ENCODE assay signal across 30 cellular contexts in genomic region chr2:15119722-15120175, GRCh38.
A peak's percentile ranks its signal among the peaks of the same experiment; 100 is the strongest.
DNase-seq lines count a peak whose midpoint lies in the region; ATAC-seq and TF ChIP-seq lines count a peak whose summit lies in the region.
"Had no signal": no experiment of that assay in that cellular context is flagged by ENCODE, and none has a peak within 500 bp of the region (broad histone marks: within the 10 kb centered on the region; RNA-seq: fewer than 3 reads in every experiment).

No MANE protein-coding gene starts in this region.

- peak; percentile 39 for DNase-seq in NB4 (ENCODE audit: low read depth)
- DNase-seq in WTC11 (ENCODE audit: low spot score): peak; percentile 52
- peak; percentile 55 for DNase-seq in iPS-NIHi7 (ENCODE audit: extremely low spot score)
- no peak for DNase-seq in AG20443 (ENCODE audit: low spot score)
- no peak for DNase-seq in activated CD4-positive, alpha-beta T cell treated with anti-CD3 and anti-CD28 coated beads, Interleukin-2, amount 10 ng/mL, durations not matched to agents 24 days and 14 days
- no peak for DNase-seq in aorta
- DNase-seq: activated CD4-positive, alpha-beta T cell treated with anti-CD3 and anti-CD28 coated beads for 36 hours; activated effector memory CD4-positive, alpha-beta T cell treated with Interleukin-2 at 50 U/mL for 16 hours; activated T-cell treated with anti-CD3 and anti-CD28 coated beads for 4 hours; central memory CD4-positive, alpha-beta T cell; DND-41; esophagus squamous epithelium; foreskin melanocyte; heart right ventricle; HFFc6; left lung; mesenchymal stem cell; NCI-H1105 treated with DMSO at 0.1 percent for 48 hours; NCI-H774; nucleus accumbens; OCI-M1; SK-N-SH; stimulated activated naive CD8-positive, alpha-beta T cell treated with anti-CD3 and anti-CD28 coated beads, Interleukin-15, Interleukin-2, amounts not matched to agents 100 U/mL and 50 U/mL, for 24 hours; T-helper 17 cell; uterus had no signal

- ATAC-seq in WTC11: peak; percentile 92
- no peak for ATAC-seq in aorta (ENCODE audit: low FRiP score)
- ATAC-seq: activated CD4-positive, alpha-beta T cell treated with anti-CD3 and anti-CD28 coated beads for 36 hours; heart right ventricle; left lung; stimulated activated naive CD8-positive, alpha-beta T cell treated with anti-CD3 and anti-CD28 coated beads, Interleukin-15, Interleukin-2, amounts not matched to agents 100 U/mL and 50 U/mL, for 24 hours; T-helper 17 cell had no signal

- no peak for TF ChIP-seq POLR2A in NB4 (IDR thresholded peaks at IDR 0.05; ENCODE audit: extremely low read depth, insufficient read length)

- no peak overlapping the region for H3K4me3 Mint-ChIP-seq in WTC11
- no peak overlapping the region for H3K4me3 Mint-ChIP-seq in activated CD4-positive, alpha-beta T cell treated with anti-CD3 and anti-CD28 coated beads, Interleukin-2, amount 10 ng/mL, durations not matched to agents 24 days and 14 days
- H3K4me3 Mint-ChIP-seq: activated CD4-positive, alpha-beta T cell treated with anti-CD3 and anti-CD28 coated beads for 36 hours; activated naive CD8-positive, alpha-beta T cell; dendritic cell treated with granulocyte-macrophage colony-stimulating factor and Interleukin-4, amounts not matched to agents 40 ng/mL and 50 ng/mL, for 4 days; HFFc6; T-helper 17 cell had no signal

- H3K9me3 ChIP-seq in HUES48 (ENCODE audit: control insufficient read depth, insufficient read depth, low read length) (0 out of 2 replicates have a peak, but pooled peaks cover 2% of the 10 kb centered on the region), aorta (ENCODE audit: control insufficient read depth, low read length) (peaks cover 1% of the 10 kb centered on the region)
- H3K9me3 ChIP-seq: ascending aorta, esophagus squamous epithelium, SK-N-SH, thoracic aorta, uterus had no signal

- 77 to 79% methylated on average over 4 of the region's 4 CpGs for WGBS in aorta, 2 donors

- H3K27ac ChIP-seq in HUES48 (ENCODE audit: low read depth, low read length) (peak overlapping the region; percentile 48), aorta (ENCODE audit: low read depth in 1 of 2, low read length in 2 of 2) (no peak overlapping the region)
- H3K27ac ChIP-seq: ascending aorta, esophagus squamous epithelium, heart right ventricle, left lung, thoracic aorta, uterus had no signal

- no peak overlapping the region for H3K9ac ChIP-seq in HUES48 (ENCODE audit: low read depth, low read length)
- H3K9ac ChIP-seq: SK-N-SH had no signal

- H3K4me1 ChIP-seq in HUES48 (ENCODE audit: control insufficient read depth, insufficient read depth, low read length) (peaks cover 16% of the 10 kb centered on the region), aorta (ENCODE audit: control insufficient read depth in 1 of 2, insufficient read depth in 2 of 2, low read length in 2 of 2) (no peaks in the 10 kb centered on the region)
- H3K4me1 ChIP-seq: ascending aorta, esophagus squamous epithelium, heart right ventricle, left lung, uterus had no signal

- peaks cover 18% of the 10 kb centered on the region for H3K36me3 Mint-ChIP-seq in WTC11
- H3K36me3 Mint-ChIP-seq in activated CD4-positive, alpha-beta T cell treated with anti-CD3 and anti-CD28 coated beads, Interleukin-2, amount 10 ng/mL, durations not matched to agents 24 days and 14 days (ENCODE audit: low read depth): no peaks in the 10 kb centered on the region
- H3K36me3 Mint-ChIP-seq: activated naive CD8-positive, alpha-beta T cell had no signal

- H3K4me1 Mint-ChIP-seq in WTC11: peaks cover 31% of the 10 kb centered on the region
- H3K4me1 Mint-ChIP-seq in activated CD4-positive, alpha-beta T cell treated with anti-CD3 and anti-CD28 coated beads, Interleukin-2, amount 10 ng/mL, durations not matched to agents 24 days and 14 days: peaks cover 2% of the 10 kb centered on the region
- H3K4me1 Mint-ChIP-seq: T-helper 17 cell had no signal

- H3K4me3 ChIP-seq in HUES48 (ENCODE audit: low read depth, low read length) (no peak overlapping the region), NB4 (ENCODE audit: low read depth, low read length) (no peak overlapping the region), aorta (ENCODE audit: low read length in 2 of 2) (no peak overlapping the region)
- H3K4me3 ChIP-seq: ascending aorta, esophagus squamous epithelium, heart right ventricle, left lung, thoracic aorta, uterus had no signal

- intact Hi-C loops in activated CD4-positive, alpha-beta T cell treated with anti-CD3 and anti-CD28 coated beads, Interleukin-2, amount 10 ng/mL, durations not matched to agents 24 days and 14 days (cut with micrococcal nuclease): no loop called here
- intact Hi-C loops in aorta (cut with DNase I): no loop called here

- no peak for TF ChIP-seq CTCF in NB4 (IDR thresholded peaks at IDR 0.05; ENCODE audit: low read depth, low read length)
- no peak for TF ChIP-seq CTCF in WTC11 (IDR thresholded peaks at IDR 0.05)

- H3K27ac Mint-ChIP-seq in WTC11: peak overlapping the region; percentile 93
- no peak overlapping the region for H3K27ac Mint-ChIP-seq in activated CD4-positive, alpha-beta T cell treated with anti-CD3 and anti-CD28 coated beads, Interleukin-2, amount 10 ng/mL, durations not matched to agents 24 days and 14 days
- H3K27ac Mint-ChIP-seq: activated CD4-positive, alpha-beta T cell treated with anti-CD3 and anti-CD28 coated beads for 36 hours; activated naive CD8-positive, alpha-beta T cell; dendritic cell treated with granulocyte-macrophage colony-stimulating factor and Interleukin-4, amounts not matched to agents 40 ng/mL and 50 ng/mL, for 4 days; HFFc6; T-helper 17 cell had no signal

- H3K9me3 Mint-ChIP-seq in WTC11: peaks cover 25% of the 10 kb centered on the region
- H3K9me3 Mint-ChIP-seq in activated CD4-positive, alpha-beta T cell treated with anti-CD3 and anti-CD28 coated beads, Interleukin-2, amount 10 ng/mL, durations not matched to agents 24 days and 14 days: peaks cover 3% of the 10 kb centered on the region
- H3K9me3 Mint-ChIP-seq: HFFc6 had no signal

- no peaks in the 10 kb centered on the region for H3K27me3 ChIP-seq in HUES48 (ENCODE audit: control insufficient read depth, insufficient read depth, low read length)
- H3K27me3 ChIP-seq in aorta (ENCODE audit: control insufficient read depth in 1 of 2, insufficient read depth in 2 of 2, low read length in 1 of 2): no peaks in the 10 kb centered on the region
- H3K27me3 ChIP-seq: ascending aorta, esophagus squamous epithelium, heart right ventricle, left lung, uterus had no signal

- POLR2A ChIA-PET in WTC11 (lab: Charles Lee): no interaction called here

- no peaks in the 10 kb centered on the region for H3K36me3 ChIP-seq in HUES48 (ENCODE audit: control insufficient read depth, insufficient read depth, low read length)
- no peaks in the 10 kb centered on the region for H3K36me3 ChIP-seq in aorta (ENCODE audit: control insufficient read depth in 1 of 2, insufficient read depth in 2 of 2, low read length in 1 of 2)
- H3K36me3 ChIP-seq: ascending aorta, esophagus squamous epithelium, heart right ventricle, left lung, thoracic aorta, uterus had no signal

- CTCF ChIA-PET in WTC11 (lab: Charles Lee): interaction anchor here (1.9 kb wide), 1 partner anchor 36 kb away, joined by 4 read pairs; no protein-coding TSS in a partner anchor

- peaks cover 2% of the 10 kb centered on the region for H3K27me3 Mint-ChIP-seq in WTC11 (ENCODE audit: low read depth)
- no peaks in the 10 kb centered on the region for H3K27me3 Mint-ChIP-seq in activated CD4-positive, alpha-beta T cell treated with anti-CD3 and anti-CD28 coated beads, Interleukin-2, amount 10 ng/mL, durations not matched to agents 24 days and 14 days
- H3K27me3 Mint-ChIP-seq: activated CD4-positive, alpha-beta T cell treated with anti-CD3 and anti-CD28 coated beads for 36 hours; activated naive CD8-positive, alpha-beta T cell; dendritic cell treated with granulocyte-macrophage colony-stimulating factor and Interleukin-4, amounts not matched to agents 40 ng/mL and 50 ng/mL, for 4 days; T-helper 17 cell had no signal

TF ChIP-seq in WTC11, 78 proteins besides CTCF, POLR2A, EP300 and RAD21 (continues in another document):
- TF ChIP-seq ETV6 (CRISPR knock-in tag; IDR thresholded peaks at IDR 0.05) (peak; percentile 91), ELF4 (CRISPR knock-in tag; IDR thresholded peaks at IDR 0.05; ENCODE audit: low read depth) (no peak), NFATC4 (CRISPR knock-in tag; IDR thresholded peaks at IDR 0.05) (no peak)
- TF ChIP-seq, protein P1, sequence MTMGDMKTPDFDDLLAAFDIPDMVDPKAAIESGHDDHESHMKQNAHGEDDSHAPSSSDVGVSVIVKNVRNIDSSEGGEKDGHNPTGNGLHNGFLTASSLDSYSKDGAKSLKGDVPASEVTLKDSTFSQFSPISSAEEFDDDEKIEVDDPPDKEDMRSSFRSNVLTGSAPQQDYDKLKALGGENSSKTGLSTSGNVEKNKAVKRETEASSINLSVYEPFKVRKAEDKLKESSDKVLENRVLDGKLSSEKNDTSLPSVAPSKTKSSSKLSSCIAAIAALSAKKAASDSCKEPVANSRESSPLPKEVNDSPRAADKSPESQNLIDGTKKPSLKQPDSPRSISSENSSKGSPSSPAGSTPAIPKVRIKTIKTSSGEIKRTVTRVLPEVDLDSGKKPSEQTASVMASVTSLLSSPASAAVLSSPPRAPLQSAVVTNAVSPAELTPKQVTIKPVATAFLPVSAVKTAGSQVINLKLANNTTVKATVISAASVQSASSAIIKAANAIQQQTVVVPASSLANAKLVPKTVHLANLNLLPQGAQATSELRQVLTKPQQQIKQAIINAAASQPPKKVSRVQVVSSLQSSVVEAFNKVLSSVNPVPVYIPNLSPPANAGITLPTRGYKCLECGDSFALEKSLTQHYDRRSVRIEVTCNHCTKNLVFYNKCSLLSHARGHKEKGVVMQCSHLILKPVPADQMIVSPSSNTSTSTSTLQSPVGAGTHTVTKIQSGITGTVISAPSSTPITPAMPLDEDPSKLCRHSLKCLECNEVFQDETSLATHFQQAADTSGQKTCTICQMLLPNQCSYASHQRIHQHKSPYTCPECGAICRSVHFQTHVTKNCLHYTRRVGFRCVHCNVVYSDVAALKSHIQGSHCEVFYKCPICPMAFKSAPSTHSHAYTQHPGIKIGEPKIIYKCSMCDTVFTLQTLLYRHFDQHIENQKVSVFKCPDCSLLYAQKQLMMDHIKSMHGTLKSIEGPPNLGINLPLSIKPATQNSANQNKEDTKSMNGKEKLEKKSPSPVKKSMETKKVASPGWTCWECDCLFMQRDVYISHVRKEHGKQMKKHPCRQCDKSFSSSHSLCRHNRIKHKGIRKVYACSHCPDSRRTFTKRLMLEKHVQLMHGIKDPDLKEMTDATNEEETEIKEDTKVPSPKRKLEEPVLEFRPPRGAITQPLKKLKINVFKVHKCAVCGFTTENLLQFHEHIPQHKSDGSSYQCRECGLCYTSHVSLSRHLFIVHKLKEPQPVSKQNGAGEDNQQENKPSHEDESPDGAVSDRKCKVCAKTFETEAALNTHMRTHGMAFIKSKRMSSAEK (CRISPR knock-in tag; IDR thresholded peaks at IDR 0.05; ENCODE audit: borderline replicate concordance): peak; percentile 70; the same call in 1 of the 2 replicates

Comparison
In these comparisons a context has a peak if more than half of its experiments do, and no peak if none do; other contexts are left out.
1. DNase-seq: peak in NB4 (single experiment), WTC11 (single experiment) and iPS-NIHi7 (single experiment); none in AG20443 (single experiment), activated CD4-positive, alpha-beta T cell treated with anti-CD3 and anti-CD28 coated beads, Interleukin-2, amount 10 ng/mL, durations not matched to agents 24 days and 14 days (single experiment) and aorta (0 of 2).